In the genomic region with DNA sequence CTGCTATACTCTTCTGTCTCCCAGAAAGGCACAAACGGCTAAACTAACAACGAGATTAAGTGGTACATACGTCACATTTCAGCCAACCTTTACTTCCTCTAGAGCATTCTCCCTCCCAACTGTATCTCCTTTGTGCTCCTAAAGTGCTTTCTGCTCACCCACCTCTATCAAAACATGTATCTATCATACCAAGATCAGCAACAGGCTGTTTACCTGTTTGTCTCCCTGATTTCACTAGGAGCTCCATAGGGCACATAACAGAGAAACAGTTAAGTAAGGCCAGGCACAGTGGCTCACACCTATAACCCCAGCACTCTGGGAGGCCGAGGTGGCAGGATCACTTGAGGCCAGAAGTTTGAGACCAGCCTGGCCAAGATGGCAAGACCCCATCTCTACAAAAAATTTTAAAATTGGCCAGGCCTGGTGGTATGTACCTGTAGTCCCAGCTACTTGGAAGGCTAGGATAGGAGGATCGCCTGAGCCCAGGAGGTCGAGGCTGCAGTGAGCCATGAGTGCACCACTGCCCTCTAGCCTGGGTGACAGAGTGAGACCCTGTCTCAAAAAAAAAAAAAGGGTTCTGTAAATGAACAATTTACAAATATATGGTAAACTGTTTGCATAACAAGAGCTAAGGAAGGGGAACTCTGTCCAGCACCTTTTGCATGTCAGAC, we compare ENCODE assay signal across 1 cellular context.
TF ChIP-seq lines count a peak whose summit lies in the region.

No MANE protein-coding gene starts in this region.

TF ChIP-seq in IMR-90, 13 proteins besides CTCF, POLR2A, EP300 and RAD21:
- no peak for TF ChIP-seq RCOR1 (IDR thresholded peaks at IDR 0.05; ENCODE audit: insufficient replicate concordance, low read length)
- TF ChIP-seq NFE2L2 (IDR thresholded peaks at IDR 0.05; ENCODE audit: low read depth, low read length): no peak
- TF ChIP-seq, protein P1, sequence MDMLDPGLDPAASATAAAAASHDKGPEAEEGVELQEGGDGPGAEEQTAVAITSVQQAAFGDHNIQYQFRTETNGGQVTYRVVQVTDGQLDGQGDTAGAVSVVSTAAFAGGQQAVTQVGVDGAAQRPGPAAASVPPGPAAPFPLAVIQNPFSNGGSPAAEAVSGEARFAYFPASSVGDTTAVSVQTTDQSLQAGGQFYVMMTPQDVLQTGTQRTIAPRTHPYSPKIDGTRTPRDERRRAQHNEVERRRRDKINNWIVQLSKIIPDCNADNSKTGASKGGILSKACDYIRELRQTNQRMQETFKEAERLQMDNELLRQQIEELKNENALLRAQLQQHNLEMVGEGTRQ (IDR thresholded peaks at IDR 0.05; ENCODE audit: low read depth, low read length): no peak
- no peak for TF ChIP-seq FOS (IDR thresholded peaks at IDR 0.05; ENCODE audit: low read depth, low read length)
- TF ChIP-seq CHD1 (IDR thresholded peaks at IDR 0.05; ENCODE audit: low read depth, low read length): no peak
- TF ChIP-seq MAFK (IDR thresholded peaks at IDR 0.05; ENCODE audit: low read depth, low read length): no peak
- no peak for TF ChIP-seq MAZ (IDR thresholded peaks at IDR 0.05; ENCODE audit: borderline replicate concordance, low read depth, low read length)
- no peak for TF ChIP-seq MXI1 (IDR thresholded peaks at IDR 0.05; ENCODE audit: borderline replicate concordance, low read depth, low read length)
- no peak for TF ChIP-seq CEBPB (IDR thresholded peaks at IDR 0.05; ENCODE audit: low read depth, low read length)
- TF ChIP-seq BHLHE40 (IDR thresholded peaks at IDR 0.05; ENCODE audit: low read depth, low read length): no peak
- TF ChIP-seq RFX5 (IDR thresholded peaks at IDR 0.05; ENCODE audit: low read depth, low read length): no peak
- no peak for TF ChIP-seq SMC3 (IDR thresholded peaks at IDR 0.05; ENCODE audit: low read depth, low read length)
